Comparison of ENCODE assay signal across 14 cellular contexts in genomic region chr6:99016355-99016754, GRCh38.
DNase-seq lines count a peak whose midpoint lies in the region; ATAC-seq, FAIRE-seq and TF ChIP-seq lines count a peak whose summit lies in the region.
"Had no signal": no experiment of that assay in that cellular context is flagged by ENCODE, and none has a peak within 500 bp of the region (broad histone marks: within the 10 kb centered on the region; RNA-seq: fewer than 3 reads in every experiment).

No MANE protein-coding gene starts in this region.

- FAIRE-seq in bronchial epithelial cell (lab: Jason Lieb, UNC): no peak
- FAIRE-seq: D721Med had no signal

- H3K4me1 ChIP-seq in MM.1S (ENCODE audit: low read length): peaks cover 10% of the 10 kb centered on the region; the same call in 1 of the 2 replicates
- H3K4me1 ChIP-seq: upper lobe of left lung had no signal

- CTCF ChIA-PET in WTC11 (lab: Charles Lee): no interaction called here

- TF ChIP-seq CTCF in MM.1S (IDR thresholded peaks at IDR 0.05; ENCODE audit: low read length) (no peak), bronchial epithelial cell (IDR thresholded peaks at IDR 0.05; ENCODE audit: insufficient read depth, low read length, severe bottlenecking) (no peak), WTC11 (IDR thresholded peaks at IDR 0.05) (no peak)

- intact Hi-C loops in sciatic nerve (cut with DNase I): no loop called here

- H4K20me1 ChIP-seq in MM.1S (ENCODE audit: insufficient read depth, low read length): no peaks in the 10 kb centered on the region

- no peaks in the 10 kb centered on the region for H3K9me2 ChIP-seq in MM.1S (replicated peaks; ENCODE audit: insufficient read depth, low read length)

- H3K27me3 ChIP-seq in MM.1S (replicated peaks; ENCODE audit: insufficient read depth, low read length) (no peaks in the 10 kb centered on the region), bronchial epithelial cell (ENCODE audit: control insufficient read depth, insufficient read depth, low read length) (no peaks in the 10 kb centered on the region)
- H3K27me3 ChIP-seq: SJSA1, upper lobe of left lung had no signal

- no peak overlapping the region for H3K27ac ChIP-seq in MM.1S (ENCODE audit: low read length)
- H3K27ac ChIP-seq: SJSA1, upper lobe of left lung had no signal

- no peaks in the 10 kb centered on the region for H3K27me3 Mint-ChIP-seq in WTC11 (ENCODE audit: low read depth)

- no peak overlapping the region for H3K4me2 ChIP-seq in MM.1S (ENCODE audit: low read depth, low read length)

- H3K36me3 ChIP-seq in MM.1S (replicated peaks; ENCODE audit: insufficient read depth, low read length): no peaks in the 10 kb centered on the region
- no peaks in the 10 kb centered on the region for H3K36me3 ChIP-seq in bronchial epithelial cell (ENCODE audit: control insufficient read depth, insufficient read depth, low read length)
- H3K36me3 ChIP-seq: SJSA1, upper lobe of left lung had no signal

- H3K4me3 ChIP-seq in MM.1S (ENCODE audit: low read length): no peak overlapping the region
- H3K4me3 ChIP-seq in bronchial epithelial cell (ENCODE audit: low read depth, low read length): no peak overlapping the region
- H3K4me3 ChIP-seq: SJSA1, upper lobe of left lung had no signal

- no peak overlapping the region for H3K27ac Mint-ChIP-seq in WTC11

- H3K4me1 Mint-ChIP-seq in WTC11: no peaks in the 10 kb centered on the region
- H3K4me1 Mint-ChIP-seq: neural crest cell had no signal

- peak; percentile 55 for ATAC-seq in GM21529 (IDR thresholded peaks at IDR 0.05; ENCODE audit: unreplicated experiment)
- ATAC-seq in WTC11: no peak
- ATAC-seq in sciatic nerve: no peak

- no peaks in the 10 kb centered on the region for H3F3A ChIP-seq in MM.1S (ENCODE audit: insufficient read depth, low read length)

- no peaks in the 10 kb centered on the region for H3K79me2 ChIP-seq in MM.1S (ENCODE audit: low read length)

- H3K36me3 Mint-ChIP-seq in WTC11: no peaks in the 10 kb centered on the region

- no peak overlapping the region for H3K4me3 Mint-ChIP-seq in WTC11
- H3K4me3 Mint-ChIP-seq: neural crest cell had no signal

- no peaks in the 10 kb centered on the region for H3K9me3 ChIP-seq in MM.1S (replicated peaks; ENCODE audit: insufficient read depth, low read length)
- H3K9me3 ChIP-seq: SJSA1, upper lobe of left lung had no signal

- H3K9me3 Mint-ChIP-seq in WTC11: no peaks in the 10 kb centered on the region

- DNase-seq in AML-193 (lab: John Stamatoyannopoulos, UW): peak; percentile 100
- peak; percentile 63 for DNase-seq in MM.1S
- peak; percentile 35 for DNase-seq in bronchial epithelial cell (ENCODE audit: low read depth)
- no peak for DNase-seq in WTC11 (ENCODE audit: low spot score)
- no peak for DNase-seq in COLO668 (lab: John Stamatoyannopoulos, UW; ENCODE audit: unreplicated experiment)
- no peak for DNase-seq in sciatic nerve (ENCODE audit: low spot score)
- DNase-seq in RPMI8226: no peak
- DNase-seq: dermis blood vessel endothelial cell, NCI-H1694 treated with DMSO at 0.1 percent for 48 hours, upper lobe of left lung had no signal

- POLR2A ChIA-PET in WTC11 (lab: Charles Lee): no interaction called here

- no peak overlapping the region for H2AFZ ChIP-seq in MM.1S (ENCODE audit: low read length)

- H3K9ac ChIP-seq in MM.1S (ENCODE audit: low read length): no peak overlapping the region

TF ChIP-seq in WTC11, 78 proteins besides CTCF, POLR2A, EP300 and RAD21:
- TF ChIP-seq ZNF219 (CRISPR knock-in tag; IDR thresholded peaks at IDR 0.05; ENCODE audit: borderline replicate concordance) (no peak), GRHL2 (CRISPR knock-in tag; IDR thresholded peaks at IDR 0.05; ENCODE audit: insufficient replicate concordance, severe bottlenecking) (no peak), E2F1 (CRISPR knock-in tag; IDR thresholded peaks at IDR 0.05) (no peak), SP1 (CRISPR knock-in tag; conservative IDR thresholded peaks at IDR 0.05) (no peak), IRF1 (CRISPR knock-in tag; IDR thresholded peaks at IDR 0.05) (no peak), ZNF425 (CRISPR knock-in tag; conservative IDR thresholded peaks at IDR 0.05) (no peak), ZNF138 (CRISPR knock-in tag; conservative IDR thresholded peaks at IDR 0.05) (no peak), OVOL2 (CRISPR knock-in tag; IDR thresholded peaks at IDR 0.05; ENCODE audit: borderline replicate concordance) (no peak), AFF4 (CRISPR knock-in tag; IDR thresholded peaks at IDR 0.05; ENCODE audit: borderline replicate concordance) (no peak)

Comparison
In these comparisons a context has a peak if more than half of its experiments do, and no peak if none do; other contexts are left out.
1. DNase-seq: peak in AML-193 (2 of 2), MM.1S (single experiment) and bronchial epithelial cell (single experiment); none in WTC11 (single experiment), COLO668 (single experiment), sciatic nerve (single experiment) and RPMI8226 (single experiment).